Comparison of ENCODE assay signal across 14 cellular contexts in genomic region chr17:7767425-7768021, GRCh38. TPM values are rescaled to one million over a fixed set of nuclear protein-coding genes. Genes with fewer than 3 reads are reported as not detected.
A peak's percentile ranks its signal among the peaks of the same experiment; 100 is the strongest.
DNase-seq lines count a peak whose midpoint lies in the region; ATAC-seq, FAIRE-seq and TF ChIP-seq lines count a peak whose summit lies in the region.
"Had no signal": no experiment of that assay in that cellular context is flagged by ENCODE, and none has a peak within 500 bp of the region (broad histone marks: within the 10 kb centered on the region; RNA-seq: fewer than 3 reads in every experiment).

No MANE protein-coding gene starts in this region.

- no peak overlapping the region for H2AFZ ChIP-seq in IMR-90 (replicated peaks; ENCODE audit: low read length, poor library complexity)
- no peak overlapping the region for H2AFZ ChIP-seq in keratinocyte (ENCODE audit: control insufficient read depth, low read length)

- no peak overlapping the region; the same call in 1 of the 2 replicates for H3K18ac ChIP-seq in IMR-90 (ENCODE audit: low read depth, low read length)

- H2BK5ac ChIP-seq in IMR-90 (ENCODE audit: low read depth, low read length, poor library complexity, severe bottlenecking), result no peak overlapping the region

- no peaks in the 10 kb centered on the region for H3K36me3 Mint-ChIP-seq in WTC11
- H3K36me3 Mint-ChIP-seq: activated naive CD8-positive, alpha-beta T cell had no signal

- peaks cover 5% of the 10 kb centered on the region; the same call in 1 of the 2 replicates for H3K4me1 Mint-ChIP-seq in WTC11

- no peak overlapping the region for H3K14ac ChIP-seq in IMR-90 (replicated peaks; ENCODE audit: low read depth, low read length)

- peak; percentile 69 for ATAC-seq in IMR-90 (ENCODE audit: low read depth)
- no peak for ATAC-seq in WTC11
- no peak for ATAC-seq in HG03460 (IDR thresholded peaks at IDR 0.05; ENCODE audit: unreplicated experiment)
- ATAC-seq: psoas muscle had no signal

- H3K9me1 ChIP-seq in IMR-90 (ENCODE audit: insufficient read depth, low read length), result no peaks in the 10 kb centered on the region
- H3K9me1 ChIP-seq in keratinocyte (ENCODE audit: control insufficient read depth, extremely low read depth, insufficient read depth, low read length), result no peaks in the 10 kb centered on the region

- H4K5ac ChIP-seq in IMR-90 (ENCODE audit: low read depth, low read length), result no peak overlapping the region

- no peak overlapping the region for H4K91ac ChIP-seq in IMR-90 (ENCODE audit: insufficient read depth, low read depth, low read length)

- H3K4me3 ChIP-seq in IMR-90 (ENCODE audit: insufficient read depth, low read depth, low read length) (no peak overlapping the region), keratinocyte (ENCODE audit: control insufficient read depth in 2 of 3, extremely low read depth in 1 of 3, insufficient read depth in 2 of 3, low read depth in 1 of 3, low read length in 3 of 3) (no peak overlapping the region)
- H3K4me3 ChIP-seq: psoas muscle had no signal

- no peak overlapping the region for H3K4ac ChIP-seq in IMR-90 (ENCODE audit: low read depth, low read length)

- in situ Hi-C loops in IMR-90 (cut with MboI; ENCODE audit: low sequenced_read_pairs), result no loop called here

- no peak overlapping the region for H3K23ac ChIP-seq in IMR-90 (ENCODE audit: low read depth, low read length)

- peak overlapping the region; percentile 71; the same call in 1 of the 3 replicates for H2BK15ac ChIP-seq in IMR-90 (ENCODE audit: low read depth, low read length)

- H3K4me3 Mint-ChIP-seq in WTC11, result no peak overlapping the region
- H3K4me3 Mint-ChIP-seq: activated naive CD8-positive, alpha-beta T cell; dendritic cell treated with granulocyte-macrophage colony-stimulating factor and Interleukin-4, amounts not matched to agents 40 ng/mL and 50 ng/mL, for 4 days had no signal

- H2BK20ac ChIP-seq in IMR-90 (ENCODE audit: low read depth, low read length), result no peak overlapping the region

- H3K27ac ChIP-seq in IMR-90 (ENCODE audit: insufficient read depth, low read length), result no peak overlapping the region
- no peak overlapping the region for H3K27ac ChIP-seq in keratinocyte (ENCODE audit: control insufficient read depth, insufficient read depth, low read length)
- H3K27ac ChIP-seq: psoas muscle had no signal

- peaks cover 5% of the 10 kb centered on the region; the same call in 1 of the 2 replicates for H3K9me3 Mint-ChIP-seq in WTC11
- H3K9me3 Mint-ChIP-seq: dendritic cell treated with granulocyte-macrophage colony-stimulating factor and Interleukin-4, amounts not matched to agents 40 ng/mL and 50 ng/mL, for 4 days had no signal

- dilution Hi-C loops in IMR-90 (cut with HindIII; ENCODE audit: low sequenced_read_pairs, unreplicated experiment) (no loop called here), keratinocyte (cut with MboI; ENCODE audit: extremely low pct_ligation_motif_present, low sequenced_read_pairs) (no loop called here)

- H3K56ac ChIP-seq in IMR-90 (ENCODE audit: extremely low read depth, insufficient read depth, low read length), result no peak overlapping the region

- no peak overlapping the region for H3K9ac ChIP-seq in IMR-90 (ENCODE audit: low read depth, low read length)
- no peak overlapping the region for H3K9ac ChIP-seq in keratinocyte (ENCODE audit: control insufficient read depth, extremely low read depth, insufficient read depth, low read length)

- H3K4me1 ChIP-seq in IMR-90 (ENCODE audit: control insufficient read depth, insufficient read depth, low read length), result peaks cover 3% of the 10 kb centered on the region; the same call in 1 of the 2 replicates
- no peaks in the 10 kb centered on the region for H3K4me1 ChIP-seq in keratinocyte (ENCODE audit: control insufficient read depth, extremely low read depth, insufficient read depth, low read length)
- H3K4me1 ChIP-seq: psoas muscle had no signal

- no peak overlapping the region for H4K8ac ChIP-seq in IMR-90 (ENCODE audit: low read depth in 2 of 2, low read length in 2 of 2)

- peaks cover 2% of the 10 kb centered on the region; the same call in 1 of the 2 replicates for H3K27me3 ChIP-seq in IMR-90 (ENCODE audit: control insufficient read depth, insufficient read depth, low read length)
- no peaks in the 10 kb centered on the region for H3K27me3 ChIP-seq in keratinocyte (ENCODE audit: control insufficient read depth, extremely low read depth, insufficient read depth, low read length)

- H2AK9ac ChIP-seq in IMR-90 (replicated peaks; ENCODE audit: low read depth, low read length, poor library complexity), result no peak overlapping the region

- CTCF ChIA-PET in IMR-90 (lab: Yijun Ruan, JAX) (interaction anchor here (0.7 to 1.0 kb wide), 4 partner anchors 18 to 62 kb away, joined by 3 to 6 read pairs (median 4); partner anchors contain the start of gene EFNB3), WTC11 (lab: Charles Lee) (interaction anchor here (0.8 to 1.0 kb wide), 2 partner anchors 34 to 274 kb away, joined by 3 to 5 read pairs; no protein-coding TSS in a partner anchor)

- H3K27ac Mint-ChIP-seq in WTC11, result 0 out of 2 replicates have a peak overlapping the region, but pooled peaks have one; percentile 14
- H3K27ac Mint-ChIP-seq: activated naive CD8-positive, alpha-beta T cell; dendritic cell treated with granulocyte-macrophage colony-stimulating factor and Interleukin-4, amounts not matched to agents 40 ng/mL and 50 ng/mL, for 4 days had no signal

- H2BK120ac ChIP-seq in IMR-90 (ENCODE audit: low read depth, low read length), result no peak overlapping the region

- H3K4me2 ChIP-seq in IMR-90 (ENCODE audit: low read depth, low read length) (no peak overlapping the region; the same call in 1 of the 2 replicates), keratinocyte (ENCODE audit: control insufficient read depth, extremely low read depth, insufficient read depth, low read depth, low read length) (peak overlapping the region; percentile 32)

- intact Hi-C loops in IMR-90 (cut with micrococcal nuclease), result no loop called here

- no peak for FAIRE-seq in keratinocyte (lab: Jason Lieb, UNC)

- H3K27me3 Mint-ChIP-seq in WTC11 (ENCODE audit: low read depth), result no peaks in the 10 kb centered on the region
- H3K27me3 Mint-ChIP-seq: activated naive CD8-positive, alpha-beta T cell had no signal

- no peaks in the 10 kb centered on the region for H3K79me2 ChIP-seq in keratinocyte (ENCODE audit: control insufficient read depth, insufficient read depth, low read length)

- no peaks in the 10 kb centered on the region for H3K79me1 ChIP-seq in IMR-90 (ENCODE audit: low read depth in 1 of 2, low read length in 2 of 2)

- H2AK5ac ChIP-seq in IMR-90 (ENCODE audit: low read depth, low read length), result no peak overlapping the region

- no peak for TF ChIP-seq RAD21 in IMR-90 (IDR thresholded peaks at IDR 0.05; ENCODE audit: low read length)

- WGBS in IMR-90 (ENCODE audit: extremely low coverage in 2 of 2, insufficient read length in 1 of 2), 2 experiments, result 77% methylated on average over 8 of the region's 17 CpGs; no CpG with 5 or more reads in 1 of the 2 experiments

- DNase-seq in A172 (ENCODE audit: low spot score) (peak; percentile 69), IMR-90 (peak; percentile 47), WTC11 (ENCODE audit: low spot score) (no peak), keratinocyte (ENCODE audit: low read depth, low spot score) (no peak), erythroblast (lab: John Stamatoyannopoulos, UW) (no peak), cortex of kidney (lab: John Stamatoyannopoulos, UW) (no peak)
- DNase-seq in activated T-cell treated with anti-CD3 and anti-CD28 coated beads, Interleukin-2, amount 50 U/mL, for 1 hour, result no peak
- DNase-seq: GDM1; NCI-H187 treated with DMSO at 0.1 percent for 48 hours; psoas muscle; stimulated activated CD4-positive, alpha-beta T cell treated with anti-CD3 and anti-CD28 coated beads, Interleukin-4, amount 100 ng/mL, for 1 hour had no signal

- TF ChIP-seq POLR2A in IMR-90 (IDR thresholded peaks at IDR 0.05; ENCODE audit: low read depth, low read length), result no peak
- TF ChIP-seq POLR2A in erythroblast (IDR thresholded peaks at IDR 0.05; ENCODE audit: low read length), result no peak

- H3K9me3 ChIP-seq in IMR-90 (ENCODE audit: control insufficient read depth, insufficient read depth, low read length) (no peaks in the 10 kb centered on the region), keratinocyte (ENCODE audit: control insufficient read depth, low read depth, low read length) (no peaks in the 10 kb centered on the region)
- H3K9me3 ChIP-seq: psoas muscle had no signal

- POLR2A ChIA-PET in IMR-90 (lab: Charles Lee; ENCODE audit: unreplicated experiment) (no interaction called here), WTC11 (lab: Charles Lee) (interaction anchor here (0.7 kb wide), 1 partner anchor 9 kb away, joined by 3 read pairs; no protein-coding TSS in a partner anchor)

- no peak for TF ChIP-seq CTCF in IMR-90 (conservative IDR thresholded peaks at IDR 0.05; ENCODE audit: low read depth, low read length)
- TF ChIP-seq CTCF in WTC11 (IDR thresholded peaks at IDR 0.05), result no peak
- no peak for TF ChIP-seq CTCF in keratinocyte (optimal IDR thresholded peaks at IDR 0.05 in 1 of 3, IDR thresholded peaks at IDR 0.05 in 1 of 3, conservative IDR thresholded peaks at IDR 0.05 in 1 of 3; ENCODE audit: extremely low read depth in 1 of 3, insufficient read depth in 2 of 3, low read length in 3 of 3)

- no peaks in the 10 kb centered on the region for H4K20me1 ChIP-seq in IMR-90 (ENCODE audit: insufficient read depth, low read length)
- H4K20me1 ChIP-seq in keratinocyte (ENCODE audit: control insufficient read depth, extremely low read depth, insufficient read depth, low read length), result no peaks in the 10 kb centered on the region

- BruUV-seq in IMR-90 (replicated peaks; lab: Mats Ljungman, UMichigan), result no TSS peak

- H3K36me3 ChIP-seq in IMR-90 (ENCODE audit: control insufficient read depth, insufficient read depth, low read length) (no peaks in the 10 kb centered on the region), keratinocyte (ENCODE audit: control insufficient read depth in 2 of 2, extremely low read depth in 1 of 2, insufficient read depth in 2 of 2, low read length in 2 of 2) (no peaks in the 10 kb centered on the region)

RNA-seq across cellular contexts. Expression of gene DNAH2, which starts 50.0 kb away (rescaled TPM):
- 0.17 TPM in 2 replicates for total RNA-seq in A172 (2014; rRNA removed; shearing (Covaris generic))
- total RNA-seq in IMR-90 (2012; rRNA removed), result under 0.01 TPM in 2 replicates
- polyA plus RNA-seq in IMR-90 (2012; rRNA removed), result 0.01 and 0.02 TPM in 2 replicates
- polyA plus RNA-seq in IMR-90 (2012; cell fraction: cytosol; rRNA removed), result 0.01 and 0.09 TPM in 2 replicates
- 0.14 and 0.16 TPM in 2 replicates for polyA plus RNA-seq in IMR-90 (2012; cell fraction: nucleus; rRNA removed; ENCODE audit: low replicate concordance)
- 0.17 to 0.34 TPM (median 0.27 TPM) in 3 replicates for total RNA-seq in WTC11 (2021)
- 0.13 to 0.36 TPM (median 0.13 TPM) in 3 replicates for polyA plus RNA-seq in keratinocyte
- polyA plus RNA-seq in keratinocyte (2011; ENCODE audit: low read depth), result not detected
- 0.12 and 0.14 TPM in 2 replicates for polyA plus RNA-seq in keratinocyte (2011; cell fraction: cytosol; rRNA removed)
- polyA plus RNA-seq in keratinocyte (2011; cell fraction: nucleus; rRNA removed), result 0.39 and 0.52 TPM in 2 replicates
- 0.03 and 0.25 TPM in 2 replicates for polyA plus RNA-seq in keratinocyte (2012; ENCODE audit: low replicate concordance)
- 0.10 to 0.92 TPM (median 0.13 TPM) in 3 replicates for polyA minus RNA-seq in keratinocyte
- polyA minus RNA-seq in keratinocyte (2011; cell fraction: cytosol; rRNA and poly(A)+ RNA removed), result not detected
- 0.11 and 0.54 TPM in 2 replicates for polyA minus RNA-seq in keratinocyte (2011; cell fraction: nucleus; rRNA and poly(A)+ RNA removed)

Comparison
In these comparisons a context has a peak if more than half of its experiments do, and no peak if none do; other contexts are left out.
1. DNase-seq: peak in A172 (single experiment) and IMR-90 (single experiment); none in WTC11 (single experiment), keratinocyte (single experiment), activated T-cell treated with anti-CD3 and anti-CD28 coated beads, Interleukin-2, amount 50 U/mL, for 1 hour (single experiment), erythroblast (0 of 2) and cortex of kidney (single experiment).